In genomic region chr1:37682334-37682987, GRCh38 we compare ENCODE assay signal across 1 cellular context.
TF ChIP-seq lines count a peak whose summit lies in the region.

No MANE protein-coding gene starts in this region.

TF ChIP-seq in H1, 55 proteins besides CTCF, POLR2A, EP300 and RAD21 (continued from another document):
- TF ChIP-seq YY1 (IDR thresholded peaks at IDR 0.05; ENCODE audit: low read depth, low read length) (0 out of 2 replicates have a peak, but pooled peaks have one; percentile 7), MAFK (IDR thresholded peaks at IDR 0.05; ENCODE audit: low read depth, low read length) (no peak)
- TF ChIP-seq, protein P1, sequence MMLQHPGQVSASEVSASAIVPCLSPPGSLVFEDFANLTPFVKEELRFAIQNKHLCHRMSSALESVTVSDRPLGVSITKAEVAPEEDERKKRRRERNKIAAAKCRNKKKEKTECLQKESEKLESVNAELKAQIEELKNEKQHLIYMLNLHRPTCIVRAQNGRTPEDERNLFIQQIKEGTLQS (IDR thresholded peaks at IDR 0.05; ENCODE audit: insufficient read depth, low read depth, low read length): no peak
- TF ChIP-seq, protein P2, sequence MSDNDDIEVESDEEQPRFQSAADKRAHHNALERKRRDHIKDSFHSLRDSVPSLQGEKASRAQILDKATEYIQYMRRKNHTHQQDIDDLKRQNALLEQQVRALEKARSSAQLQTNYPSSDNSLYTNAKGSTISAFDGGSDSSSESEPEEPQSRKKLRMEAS (IDR thresholded peaks at IDR 0.05): no peak
